12 cellular contexts compared by ENCODE assay signal in genomic region chr20:40728470-40728869, GRCh38. TPM values are rescaled to one million over a fixed set of nuclear protein-coding genes. Genes with fewer than 3 reads are reported as not detected.
DNase-seq lines count a peak whose midpoint lies in the region; ATAC-seq and TF ChIP-seq lines count a peak whose summit lies in the region.
"Had no signal": no experiment of that assay in that cellular context is flagged by ENCODE, and none has a peak within 500 bp of the region (broad histone marks: within the 10 kb centered on the region; RNA-seq: fewer than 3 reads in every experiment).

No MANE protein-coding gene starts in this region.

- TF ChIP-seq CTCF in KMS-11 (conservative IDR thresholded peaks at IDR 0.05; ENCODE audit: low read depth, low read length) (peak; percentile 49), SU-DHL-6 (IDR thresholded peaks at IDR 0.05; ENCODE audit: insufficient read depth, low read length, poor library complexity, severe bottlenecking) (peak; percentile 24), neural progenitor cell (IDR thresholded peaks at IDR 0.05) (peak; percentile 20)

- H3K27me3 Mint-ChIP-seq in neural progenitor cell (ENCODE audit: insufficient read depth, low read depth) = peaks cover 7% of the 10 kb centered on the region

- H3K27ac Mint-ChIP-seq in neural progenitor cell = no peak overlapping the region
- H3K27ac Mint-ChIP-seq: activated B cell treated with CpG ODN at 0.5 μM for 24 hours had no signal

- H3K27ac ChIP-seq in KMS-11 (no peak overlapping the region), SU-DHL-6 (ENCODE audit: low read depth, low read length) (no peak overlapping the region), neural progenitor cell (no peak overlapping the region)
- H3K27ac ChIP-seq: SK-N-MC had no signal

- no peaks in the 10 kb centered on the region for H3K27me3 ChIP-seq in KMS-11 (ENCODE audit: insufficient read depth, low read depth)
- H3K27me3 ChIP-seq in SU-DHL-6 (ENCODE audit: low read length) = no peaks in the 10 kb centered on the region
- H3K27me3 ChIP-seq in neural progenitor cell = no peaks in the 10 kb centered on the region

- no peaks in the 10 kb centered on the region for H3F3A ChIP-seq in SU-DHL-6 (ENCODE audit: insufficient read depth)
- no peaks in the 10 kb centered on the region for H3F3A ChIP-seq in neural progenitor cell (ENCODE audit: low read depth)

- H3K9me2 ChIP-seq in SU-DHL-6 (replicated peaks; ENCODE audit: insufficient read depth, low read length) = no peaks in the 10 kb centered on the region

- no peaks in the 10 kb centered on the region for H3K4me1 ChIP-seq in KMS-11 (ENCODE audit: low read depth, poor library complexity, severe bottlenecking)
- no peaks in the 10 kb centered on the region for H3K4me1 ChIP-seq in neural progenitor cell

- H3K4me3 ChIP-seq in KMS-11 (IDR thresholded peaks at IDR 0.05; ENCODE audit: insufficient read depth, low read depth, low read length) = no peak overlapping the region
- no peak overlapping the region for H3K4me3 ChIP-seq in SU-DHL-6 (ENCODE audit: insufficient read depth, low read length, poor library complexity, severe bottlenecking)
- no peak overlapping the region for H3K4me3 ChIP-seq in neural progenitor cell
- H3K4me3 ChIP-seq: SK-N-MC had no signal

- no peaks in the 10 kb centered on the region for H3K9me3 ChIP-seq in SU-DHL-6 (ENCODE audit: insufficient read depth, low read length)
- H3K9me3 ChIP-seq in neural progenitor cell (ENCODE audit: low read depth) = peaks cover 4% of the 10 kb centered on the region

- no peak for ATAC-seq in GM19395 (IDR thresholded peaks at IDR 0.05; ENCODE audit: unreplicated experiment)

- no peak overlapping the region for H3K9ac ChIP-seq in KMS-11
- no peak overlapping the region for H3K9ac ChIP-seq in SU-DHL-6 (ENCODE audit: low read length)
- no peak overlapping the region for H3K9ac ChIP-seq in neural progenitor cell

- H3K9me3 Mint-ChIP-seq in neural progenitor cell = no peaks in the 10 kb centered on the region

- no peaks in the 10 kb centered on the region for H3K36me3 Mint-ChIP-seq in neural progenitor cell

- H3K79me2 ChIP-seq in KMS-11 (ENCODE audit: insufficient read depth, low read depth) = no peaks in the 10 kb centered on the region
- no peaks in the 10 kb centered on the region for H3K79me2 ChIP-seq in SU-DHL-6 (ENCODE audit: insufficient read depth, low read length)
- H3K79me2 ChIP-seq in neural progenitor cell (ENCODE audit: low read depth) = no peaks in the 10 kb centered on the region

- H2AFZ ChIP-seq in KMS-11 (ENCODE audit: low read depth) (no peak overlapping the region), SU-DHL-6 (ENCODE audit: low read depth, low read length, severe bottlenecking) (no peak overlapping the region), neural progenitor cell (replicated peaks) (no peak overlapping the region)

- peak; percentile 4 for DNase-seq in EH (ENCODE audit: low read depth)
- no peak for DNase-seq in neural progenitor cell (ENCODE audit: low spot score)
- DNase-seq in T-helper 2 cell = no peak
- DNase-seq in AML-193 (lab: John Stamatoyannopoulos, UW) = no peak
- DNase-seq: activated B cell treated with CpG ODN at 0.5 μM for 24 hours, NCI-H1930, NCI-H69, small intestine had no signal

- no peaks in the 10 kb centered on the region for H4K20me1 ChIP-seq in KMS-11 (ENCODE audit: insufficient read depth)
- no peaks in the 10 kb centered on the region for H4K20me1 ChIP-seq in SU-DHL-6 (ENCODE audit: low read depth, low read length)
- no peaks in the 10 kb centered on the region for H4K20me1 ChIP-seq in neural progenitor cell (ENCODE audit: low read depth)

- H3K36me3 ChIP-seq in KMS-11 (ENCODE audit: insufficient read depth) (no peaks in the 10 kb centered on the region), SU-DHL-6 (ENCODE audit: low read length) (no peaks in the 10 kb centered on the region), neural progenitor cell (no peaks in the 10 kb centered on the region)

- no peak overlapping the region for H3K4me2 ChIP-seq in KMS-11
- no peak overlapping the region for H3K4me2 ChIP-seq in SU-DHL-6 (ENCODE audit: low read depth, low read length, poor library complexity, severe bottlenecking)
- H3K4me2 ChIP-seq in neural progenitor cell = no peak overlapping the region

- H3K4me3 Mint-ChIP-seq in neural progenitor cell = no peak overlapping the region
- H3K4me3 Mint-ChIP-seq: activated B cell treated with CpG ODN at 0.5 μM for 24 hours had no signal

- H3K4me1 Mint-ChIP-seq in neural progenitor cell = no peaks in the 10 kb centered on the region
- H3K4me1 Mint-ChIP-seq: activated B cell treated with CpG ODN at 0.5 μM for 24 hours had no signal

RNA-seq across cellular contexts. Expression of gene MAFB, which starts 39.4 kb away (rescaled TPM):
- total RNA-seq in neural progenitor cell (ENCODE audit: low replicate concordance) = 0.64 and 1.3 TPM in 2 replicates
